23 cellular contexts compared by ENCODE assay signal in genomic region chr22:49022816-49023160, GRCh38.
"Had no signal": no experiment of that assay in that cellular context is flagged by ENCODE, and none has a peak within 500 bp of the region (broad histone marks: within the 10 kb centered on the region; RNA-seq: fewer than 3 reads in every experiment).

No MANE protein-coding gene starts in this region.

- H3K27ac ChIP-seq: left ventricle myocardium inferior, parathyroid adenoma, right atrium auricular region, sigmoid colon, tibial nerve, uterus had no signal

- H3K27ac Mint-ChIP-seq: naive thymus-derived CD4-positive, alpha-beta T cell; natural killer cell treated with Interleukin-12 subunit alpha and Interleukin-12 subunit beta and Interleukin-15 and Interleukin-18, amount 100 ng/mL, for 72 hours; progenitor cell of endocrine pancreas; stimulated activated memory B cell treated with anti-CD40 and anti-IgM and Interleukin-4, amounts not matched to agents 10 μg/mL and 1 μg/mL and 100 μg/mL, for 72 hours; stimulated activated naive CD8-positive, alpha-beta T cell treated with anti-CD3 and anti-CD28 coated beads, Interleukin-15, amount 100 ng/mL, for 72 hours; type B pancreatic cell had no signal

- H3K4me1 Mint-ChIP-seq: naive thymus-derived CD4-positive, alpha-beta T cell; stimulated activated memory B cell treated with anti-CD40 and anti-IgM and Interleukin-4, amounts not matched to agents 10 μg/mL and 1 μg/mL and 100 μg/mL, for 72 hours; stimulated activated naive CD8-positive, alpha-beta T cell treated with anti-CD3 and anti-CD28 coated beads, Interleukin-15, amount 100 ng/mL, for 72 hours had no signal

- H3K27me3 ChIP-seq: right atrium auricular region, tibial nerve, uterus had no signal

- DNase-seq: mesendoderm; midbrain; naive thymus-derived CD4-positive, alpha-beta T cell; nucleus accumbens; small intestine; stimulated activated CD4-positive, alpha-beta T cell treated with anti-CD3 and anti-CD28 coated beads, Interleukin-1b, Interleukin-23, amount 100 ng/mL, for 48 hours; stimulated activated CD4-positive, alpha-beta T cell treated with anti-CD3 and anti-CD28 coated beads, Interleukin-2, amount 100 ng/mL, for 48 hours; stimulated activated CD4-positive, alpha-beta T cell treated with anti-CD3 and anti-CD28 coated beads, Interleukin-4, amount 100 ng/mL, for 4 hours; stimulated activated CD8-positive, alpha-beta memory T cell treated with anti-CD3 and anti-CD28 coated beads, Interleukin-4, amount 100 ng/mL, for 48 hours; stimulated activated naive CD4-positive, alpha-beta T cell treated with Interleukin-2 at 50 U/mL for 16 hours; stimulated activated naive CD8-positive, alpha-beta T cell treated with anti-CD3 and anti-CD28 coated beads, Interleukin-15, amount 100 ng/mL, for 72 hours; uterus had no signal

- H3K4me3 ChIP-seq: left ventricle myocardium inferior, lung, mucosa of descending colon, right atrium auricular region, sigmoid colon, tibial nerve, uterus had no signal

- H3K9me3 ChIP-seq: left ventricle myocardium inferior, mucosa of descending colon, right atrium auricular region, sigmoid colon, tibial nerve, uterus had no signal

- H3K36me3 ChIP-seq: left ventricle myocardium inferior, right atrium auricular region, sigmoid colon, tibial nerve, uterus had no signal

- H3K4me3 Mint-ChIP-seq: naive thymus-derived CD4-positive, alpha-beta T cell; natural killer cell treated with Interleukin-12 subunit alpha and Interleukin-12 subunit beta and Interleukin-15 and Interleukin-18, amount 100 ng/mL, for 72 hours; stimulated activated memory B cell treated with anti-CD40 and anti-IgM and Interleukin-4, amounts not matched to agents 10 μg/mL and 1 μg/mL and 100 μg/mL, for 72 hours; stimulated activated naive CD8-positive, alpha-beta T cell treated with anti-CD3 and anti-CD28 coated beads, Interleukin-15, amount 100 ng/mL, for 72 hours; type B pancreatic cell had no signal

- H3K9ac ChIP-seq: parathyroid adenoma had no signal

- H3K4me1 ChIP-seq: parathyroid adenoma, right atrium auricular region, sigmoid colon, tibial nerve, uterus had no signal

- H2AFZ ChIP-seq: parathyroid adenoma had no signal

- H3K36me3 Mint-ChIP-seq: naive thymus-derived CD4-positive, alpha-beta T cell; natural killer cell treated with Interleukin-12 subunit alpha and Interleukin-12 subunit beta and Interleukin-15 and Interleukin-18, amount 100 ng/mL, for 72 hours; stimulated activated memory B cell treated with anti-CD40 and anti-IgM and Interleukin-4, amounts not matched to agents 10 μg/mL and 1 μg/mL and 100 μg/mL, for 72 hours; type B pancreatic cell had no signal

- H3K9me3 Mint-ChIP-seq: natural killer cell treated with Interleukin-12 subunit alpha and Interleukin-12 subunit beta and Interleukin-15 and Interleukin-18, amount 100 ng/mL, for 72 hours; stimulated activated memory B cell treated with anti-CD40 and anti-IgM and Interleukin-4, amounts not matched to agents 10 μg/mL and 1 μg/mL and 100 μg/mL, for 72 hours; stimulated activated naive CD8-positive, alpha-beta T cell treated with anti-CD3 and anti-CD28 coated beads, Interleukin-15, amount 100 ng/mL, for 72 hours; type B pancreatic cell had no signal

- ATAC-seq: mucosa of descending colon; naive thymus-derived CD4-positive, alpha-beta T cell; natural killer cell treated with Interleukin-12 subunit alpha and Interleukin-12 subunit beta and Interleukin-15 and Interleukin-18, amount 100 ng/mL, for 72 hours; stimulated activated memory B cell treated with anti-CD40 and anti-IgM and Interleukin-4, amounts not matched to agents 10 μg/mL and 1 μg/mL and 100 μg/mL, for 72 hours; stimulated activated naive CD8-positive, alpha-beta T cell treated with anti-CD3 and anti-CD28 coated beads, Interleukin-15, amount 100 ng/mL, for 72 hours had no signal
